ENCODE assay signal across 8 cellular contexts in the genomic region with DNA sequence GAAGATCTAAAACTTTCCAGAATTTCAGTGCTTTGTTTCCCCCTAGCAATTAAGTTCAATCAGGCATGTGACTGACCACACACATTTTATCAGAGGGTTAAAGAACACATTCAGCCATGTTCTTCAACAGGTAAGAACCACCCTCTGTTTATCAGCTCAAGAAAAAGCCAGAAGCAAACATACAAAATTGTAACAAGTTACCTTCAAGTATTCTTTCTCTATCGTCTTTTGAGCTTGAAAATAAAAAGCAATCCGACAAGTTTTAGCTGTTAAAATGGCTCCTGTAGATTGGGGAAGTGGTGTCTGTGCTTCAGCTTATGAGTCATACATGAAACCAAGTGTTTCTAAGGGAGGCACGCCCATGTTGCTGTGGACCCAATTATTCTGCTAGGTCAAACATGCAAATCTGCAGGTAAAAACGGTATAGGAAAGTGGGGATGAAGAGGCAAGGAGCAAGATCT. TPM values are rescaled to one million over a fixed set of nuclear protein-coding genes. Genes with fewer than 3 reads are reported as not detected.
DNase-seq lines count a peak whose midpoint lies in the region; ATAC-seq and TF ChIP-seq lines count a peak whose summit lies in the region.

Gene ELF1 (minus strand): TSS at position 290 of the 461 bp plus-strand sequence. CDS start 37,262 bp downstream, outside the sequence.

- no peak for TF ChIP-seq EP300 in suprapubic skin (IDR thresholded peaks at IDR 0.05)

- DNase-seq in NCI-H460 (ENCODE audit: extremely low read depth, low read depth) (peak; percentile 64), suprapubic skin (ENCODE audit: low spot score in 2 of 2) (no peak)
- DNase-seq in activated CD4-positive, alpha-beta T cell treated with anti-CD3 and anti-CD28 coated beads, Interleukin-2, amount 50 U/mL, for 1 hour, result peak; percentile 52

- H3K27ac ChIP-seq in ACC112 (ENCODE audit: low read depth, low read length), result peak within 1 kb of the TSS; percentile 73
- peak within 1 kb of the TSS; percentile 93 for H3K27ac ChIP-seq in mucosa of rectum (ENCODE audit: low read depth in 2 of 2, low read length in 2 of 2)
- peak within 1 kb of the TSS; percentile 94 for H3K27ac ChIP-seq in suprapubic skin

- TF ChIP-seq POLR2A in suprapubic skin (IDR thresholded peaks at IDR 0.05), result no peak

- H3K4me1 ChIP-seq in ACC112 (ENCODE audit: control insufficient read depth, insufficient read depth, low read length, unreplicated experiment) (peaks cover 20% of the 10 kb centered on the region), mucosa of rectum (ENCODE audit: control insufficient read depth in 2 of 2, insufficient read depth in 2 of 2, low read length in 2 of 2) (peaks cover 0 to 26% of the 10 kb centered on the region in 2 donors), suprapubic skin (peaks cover 53% of the 10 kb centered on the region)

- in situ Hi-C loops in endometrial microvascular endothelial cells (cut with HindIII; ENCODE audit: inconsistent ontology term, low pct_unique_long_range_greater_than_20kb, low sequenced_read_pairs), result no loop called here

- H3K9ac ChIP-seq in mucosa of rectum (ENCODE audit: low read depth in 1 of 2, low read length in 2 of 2), result peak within 1 kb of the TSS; percentile 64 to 77

- peaks cover 71% of the 10 kb centered on the region for H3K79me2 ChIP-seq in ACC112 (ENCODE audit: control insufficient read depth, insufficient read depth, low read length, unreplicated experiment)

- H2AFZ ChIP-seq in ACC112 (ENCODE audit: low read length, unreplicated experiment), result peak within 1 kb of the TSS; percentile 96

- WGBS in suprapubic skin, result 18% methylated on average over 4 of the region's 4 CpGs

- ATAC-seq in GM18517 (IDR thresholded peaks at IDR 0.05; ENCODE audit: unreplicated experiment) (peak; percentile 92), HG02970 (IDR thresholded peaks at IDR 0.05; ENCODE audit: low FRiP score, unreplicated experiment) (peak; percentile 74)

- H3K4me3 ChIP-seq in ACC112 (ENCODE audit: low read depth, low read length), result peak within 1 kb of the TSS; percentile 74
- H3K4me3 ChIP-seq in mucosa of rectum (ENCODE audit: low read length in 2 of 2), result peak within 1 kb of the TSS; percentile 65 to 87
- H3K4me3 ChIP-seq in suprapubic skin, result peak within 1 kb of the TSS; percentile 47

- H3K9me3 ChIP-seq in mucosa of rectum (ENCODE audit: control insufficient read depth in 2 of 2, low read length in 2 of 2) (no peaks in the 10 kb centered on the region), suprapubic skin (no peaks in the 10 kb centered on the region)

- TF ChIP-seq CTCF in suprapubic skin (IDR thresholded peaks at IDR 0.05), result no peak

- H3K36me3 ChIP-seq in ACC112 (ENCODE audit: insufficient read depth, low read length) (no peaks in the 10 kb centered on the region), mucosa of rectum (ENCODE audit: control insufficient read depth in 2 of 2, insufficient read depth in 2 of 2, low read length in 2 of 2) (no peaks in the 10 kb centered on the region), suprapubic skin (no peaks in the 10 kb centered on the region)

- H3K27me3 ChIP-seq in ACC112 (ENCODE audit: insufficient read depth, low read length), result no peaks in the 10 kb centered on the region
- no peaks in the 10 kb centered on the region for H3K27me3 ChIP-seq in mucosa of rectum (ENCODE audit: control insufficient read depth in 2 of 2, insufficient read depth in 2 of 2, low read length in 2 of 2)
- no peaks in the 10 kb centered on the region for H3K27me3 ChIP-seq in suprapubic skin

RNA-seq across cellular contexts. Expression of gene ELF1, which starts in this region (rescaled TPM):
- 21.2 and 23.8 TPM in 2 replicates for total RNA-seq in NCI-H460 (2014; rRNA removed; shearing (Covaris generic))
- polyA plus RNA-seq in NCI-H460 (2014; cell fraction: nucleus; rRNA removed), result 4.6 and 11.0 TPM in 2 replicates
- total RNA-seq in endometrial microvascular endothelial cells (ENCODE audit: inconsistent ontology term), result 61.0 TPM
- total RNA-seq in suprapubic skin, result 100 to 1,000 TPM in 3 of 4 donors, 10 to 100 TPM in 1; 81.7 to 123 (median 111) TPM

Comparison
In these comparisons a context has a peak if more than half of its experiments do, and no peak if none do; other contexts are left out.
1. DNase-seq: peak in NCI-H460 (single experiment) and activated CD4-positive, alpha-beta T cell treated with anti-CD3 and anti-CD28 coated beads, Interleukin-2, amount 50 U/mL, for 1 hour (single experiment); none in suprapubic skin (0 of 2).
2. Peak in every context shown above with its lines, with median percentiles within 50 percentile points of each other: H3K27ac ChIP-seq and H3K4me3 ChIP-seq.